ENCODE assay signal across 8 cellular contexts in genomic region chr16:54934536-54935410, GRCh38. TPM values are rescaled to one million over a fixed set of nuclear protein-coding genes. Genes with fewer than 3 reads are reported as not detected.
DNase-seq lines count a peak whose midpoint lies in the region; ATAC-seq and TF ChIP-seq lines count a peak whose summit lies in the region.
"Had no signal": no experiment of that assay in that cellular context is flagged by ENCODE, and none has a peak within 500 bp of the region (broad histone marks: within the 10 kb centered on the region; RNA-seq: fewer than 3 reads in every experiment).

No MANE protein-coding gene starts in this region.

- H3K4me3 ChIP-seq in MG63 (peak overlapping the region; percentile 74), esophagus (ENCODE audit: low read depth in 1 of 2, low read length in 2 of 2) (peak overlapping the region; percentile 43 to 46), neuron (ENCODE audit: low read length) (peak overlapping the region; percentile 99)

- ATAC-seq in HG02763 (IDR thresholded peaks at IDR 0.05; ENCODE audit: unreplicated experiment): no peak

- no peak overlapping the region for H2AFZ ChIP-seq in neuron (ENCODE audit: low read depth, low read length)

- peak overlapping the region; percentile 45 to 58 for H3K27ac ChIP-seq in esophagus (ENCODE audit: low read depth in 2 of 2, low read length in 1 of 2)

- WGBS in esophagus, 2 donors: 14 to 18% methylated on average over 37 of the region's 37 CpGs

- H3K9me3 ChIP-seq in MG63 (no peaks in the 10 kb centered on the region), esophagus (ENCODE audit: control insufficient read depth in 2 of 2, insufficient read depth in 1 of 2, low read depth in 1 of 2, low read length in 1 of 2) (peaks cover 0 to 4% of the 10 kb centered on the region in 2 donors), neuron (ENCODE audit: low read length) (peaks cover 31% of the 10 kb centered on the region)

- DNase-seq in GM10248 (ENCODE audit: extremely low spot score) (no peak), MG63 (peak; percentile 79), COLO829 (ENCODE audit: low spot score) (no peak), amygdala (lab: John Stamatoyannopoulos, UW) (no peak)
- DNase-seq: MM.1S had no signal

- H3K4me1 ChIP-seq in esophagus (ENCODE audit: control insufficient read depth in 2 of 2, insufficient read depth in 2 of 2, low read length in 1 of 2) (peaks cover 0 to 12% of the 10 kb centered on the region in 2 donors), neuron (ENCODE audit: insufficient read depth, low read length) (peaks cover 15% of the 10 kb centered on the region)

- peak; percentile 16 for TF ChIP-seq CTCF in GM10248 (IDR thresholded peaks at IDR 0.05; ENCODE audit: control extremely low read depth, extremely low read depth, low read depth, missing control alignments)

- POLR2A ChIA-PET in GM10248 (lab: Yijun Ruan, JAX): no interaction called here

- CTCF ChIA-PET in GM10248 (lab: Yijun Ruan, JAX): no interaction called here

- H3K27me3 ChIP-seq in MG63: no peaks in the 10 kb centered on the region
- H3K27me3 ChIP-seq in esophagus (ENCODE audit: control insufficient read depth in 1 of 2, insufficient read depth in 2 of 2, low read length in 2 of 2): peaks cover 0 to 14% of the 10 kb centered on the region in 2 donors
- H3K27me3 ChIP-seq in neuron (ENCODE audit: insufficient read depth, low read length): no peaks in the 10 kb centered on the region

- H3K36me3 ChIP-seq in MG63: peaks cover 64% of the 10 kb centered on the region
- peaks cover 0 to 5% of the 10 kb centered on the region in 2 donors for H3K36me3 ChIP-seq in esophagus (ENCODE audit: control insufficient read depth in 2 of 2, insufficient read depth in 2 of 2, low read length in 1 of 2)
- H3K36me3 ChIP-seq in neuron (ENCODE audit: insufficient read depth, low read length): peaks cover 75% of the 10 kb centered on the region

RNA-seq across cellular contexts. Expression of gene IRX5, which starts 4.1 kb away (rescaled TPM):
- total RNA-seq in MG63 (2014; rRNA removed; shearing (Covaris generic); ENCODE audit: low replicate concordance): 16.7 and 26.4 TPM in 2 replicates
- polyA plus RNA-seq in esophagus: 10 to 100 TPM in 1 of 2 donors, 1 to 10 TPM in 1; 8.9 to 19.6 TPM

Comparison
In these comparisons a context has a peak if more than half of its experiments do, and no peak if none do; other contexts are left out.
1. H3K4me3 ChIP-seq: peak in every context shown above with its lines; median percentile 99 in neuron; 74 in MG63; 44 in esophagus.